Comparison of ENCODE assay signal across 25 cellular contexts in genomic region chr2:123200035-123200434, GRCh38.
A peak's percentile ranks its signal among the peaks of the same experiment; 100 is the strongest.
DNase-seq lines count a peak whose midpoint lies in the region; ATAC-seq, FAIRE-seq and TF ChIP-seq lines count a peak whose summit lies in the region.
"Had no signal": no experiment of that assay in that cellular context is flagged by ENCODE, and none has a peak within 500 bp of the region (broad histone marks: within the 10 kb centered on the region; RNA-seq: fewer than 3 reads in every experiment).

No MANE protein-coding gene starts in this region.

- no peak for TF ChIP-seq CTCF in OCI-LY3 (IDR thresholded peaks at IDR 0.05; ENCODE audit: low read depth, low read length)
- TF ChIP-seq CTCF in PC-9 (conservative IDR thresholded peaks at IDR 0.05), result no peak
- TF ChIP-seq CTCF in H1 (IDR thresholded peaks at IDR 0.05; ENCODE audit: control extremely low read depth in 1 of 3, insufficient read depth in 1 of 3, low read depth in 1 of 3, low read length in 3 of 3), result no peak

- H3K23ac ChIP-seq in H1 (ENCODE audit: insufficient read length), result no peak overlapping the region

- H3K79me2 ChIP-seq in OCI-LY3 (ENCODE audit: low read length), result no peaks in the 10 kb centered on the region
- no peaks in the 10 kb centered on the region for H3K79me2 ChIP-seq in PC-9 (ENCODE audit: low read depth)
- no peaks in the 10 kb centered on the region for H3K79me2 ChIP-seq in H1 (ENCODE audit: control insufficient read depth in 1 of 2, insufficient read depth in 2 of 2, low read length in 2 of 2)

- POLR2A ChIA-PET in PC-9 (lab: Charles Lee; ENCODE audit: unreplicated experiment) (no interaction called here), H1 (lab: Charles Lee; ENCODE audit: partially characterized antibody) (no interaction called here)

- H3K9me3 ChIP-seq in OCI-LY3 (ENCODE audit: insufficient read depth, low read length), result no peaks in the 10 kb centered on the region
- peaks cover 4% of the 10 kb centered on the region; the same call in 1 of the 2 replicates for H3K9me3 ChIP-seq in PC-9 (ENCODE audit: insufficient read depth, low read depth)
- no peaks in the 10 kb centered on the region for H3K9me3 ChIP-seq in H1 (ENCODE audit: insufficient read depth in 2 of 2, low read depth in 1 of 2, low read length in 1 of 2)
- H3K9me3 ChIP-seq: BE2C, BLaER1 had no signal

- H2BK20ac ChIP-seq in H1 (ENCODE audit: low read length), result no peak overlapping the region

- H4K20me1 ChIP-seq in OCI-LY3 (ENCODE audit: insufficient read depth, low read length), result no peaks in the 10 kb centered on the region
- H4K20me1 ChIP-seq in PC-9 (ENCODE audit: insufficient read depth), result no peaks in the 10 kb centered on the region
- H4K20me1 ChIP-seq in H1 (replicated peaks in 1 of 2; ENCODE audit: control insufficient read depth in 1 of 2, insufficient read depth in 2 of 2, low read length in 2 of 2), result no peaks in the 10 kb centered on the region
- H4K20me1 ChIP-seq: BLaER1 had no signal

- no peak overlapping the region for H2BK12ac ChIP-seq in H1 (ENCODE audit: low read depth, low read length)

- no peak overlapping the region for H2BK15ac ChIP-seq in H1 (ENCODE audit: low read length)

- TF ChIP-seq POLR2A in H1 (IDR thresholded peaks at IDR 0.05; ENCODE audit: control extremely low read depth in 1 of 2, low read depth in 2 of 2, low read length in 2 of 2), result no peak

- no peak overlapping the region for H3K56ac ChIP-seq in H1 (replicated peaks; ENCODE audit: insufficient read length, low read depth, low read length)

- H3K4me1 ChIP-seq in OCI-LY3 (ENCODE audit: low read length) (peaks cover 7% of the 10 kb centered on the region; the same call in 1 of the 2 replicates), PC-9 (replicated peaks; ENCODE audit: insufficient read depth) (no peaks in the 10 kb centered on the region), H1 (replicated peaks in 1 of 4; ENCODE audit: control insufficient read depth in 3 of 4, insufficient read depth in 4 of 4, low read length in 3 of 4) (no peaks in the 10 kb centered on the region)
- H3K4me1 ChIP-seq: BE2C, BLaER1 had no signal

- H4K5ac ChIP-seq in H1 (ENCODE audit: insufficient read length, low read depth, low read length), result no peak overlapping the region

- FAIRE-seq in H1 (lab: Jason Lieb, UNC), result no peak
- FAIRE-seq: G401.6, GM12892, GM18507 had no signal

- no peak for TF ChIP-seq RAD21 in H1 (IDR thresholded peaks at IDR 0.05 in 1 of 2, conservative IDR thresholded peaks at IDR 0.05 in 1 of 2; ENCODE audit: low read depth in 2 of 2, low read length in 2 of 2)

- no peaks in the 10 kb centered on the region for H3F3A ChIP-seq in PC-9 (ENCODE audit: insufficient read depth, low read depth)

- H3K4me2 ChIP-seq in OCI-LY3 (ENCODE audit: low read length), result peak overlapping the region; percentile 20; the same call in 1 of the 2 replicates
- H3K4me2 ChIP-seq in PC-9, result peak overlapping the region; percentile 5; the same call in 1 of the 2 replicates
- no peak overlapping the region for H3K4me2 ChIP-seq in H1 (ENCODE audit: insufficient read depth in 1 of 2, low read depth in 2 of 2, low read length in 2 of 2)
- H3K4me2 ChIP-seq: BLaER1 had no signal

- H3K79me1 ChIP-seq in H1 (ENCODE audit: low read depth, low read length), result no peaks in the 10 kb centered on the region

- WGBS in H1 (ENCODE audit: extremely low coverage in 1 of 2, insufficient coverage in 1 of 2, insufficient read length in 1 of 2, insufficient replicate concordance in 2 of 2, low coverage in 1 of 2, low lambda C conversion rate in 2 of 2, missing lambda C conversion rate in 1 of 2), 2 experiments, result 97% methylated on average over 2 of the region's 2 CpGs; no CpG with 5 or more reads in 1 of the 2 experiments

- ATAC-seq in GM21786 (IDR thresholded peaks at IDR 0.05; ENCODE audit: unreplicated experiment) (no peak), GM21367 (IDR thresholded peaks at IDR 0.05; ENCODE audit: unreplicated experiment) (no peak)

- H3K4me3 ChIP-seq in OCI-LY3 (ENCODE audit: low read length) (no peak overlapping the region), PC-9 (no peak overlapping the region), H1 (ENCODE audit: extremely low read depth in 1 of 4, insufficient read depth in 2 of 4, low read depth in 3 of 4, low read length in 4 of 4) (no peak overlapping the region)
- H3K4me3 ChIP-seq: BLaER1 had no signal

- H2AK5ac ChIP-seq in H1 (ENCODE audit: low read depth, low read length), result no peak overlapping the region

- no peak overlapping the region for H3K27ac ChIP-seq in OCI-LY3 (ENCODE audit: low read length)
- no peak overlapping the region for H3K27ac ChIP-seq in PC-9
- no peak overlapping the region for H3K27ac ChIP-seq in H1 (ENCODE audit: low read depth, low read length)
- H3K27ac ChIP-seq: BLaER1 had no signal

- H2AFZ ChIP-seq in OCI-LY3 (ENCODE audit: low read depth, low read length), result 0 out of 2 replicates have a peak overlapping the region, but pooled peaks have one; percentile 30
- peak overlapping the region; percentile 28; the same call in 1 of the 2 replicates for H2AFZ ChIP-seq in PC-9
- 0 out of 2 replicates have a peak overlapping the region, but pooled peaks have one; percentile 22 for H2AFZ ChIP-seq in H1 (ENCODE audit: low read length)

- DNase-seq in PC-9 (no peak), H1 (ENCODE audit: low read depth in 1 of 2, low spot score in 2 of 2) (no peak), T-helper 9 cell (no peak)
- DNase-seq: 8988T; ACHN; BE2C; C1 segment of cervical spinal cord; CD4-positive, alpha-beta memory T cell; CD4-positive, CD25-positive, alpha-beta regulatory T cell; CD8-positive, alpha-beta memory T cell; COR-L47; DMS 273 treated with DMSO at 0.1 percent for 48 hours; DMS153; DMS53; DMS79; DND-41; EL; GF-D8 had no signal

- CTCF ChIA-PET in PC-9 (lab: Charles Lee), result no interaction called here
- CTCF ChIA-PET in H1 (lab: Charles Lee; ENCODE audit: partially characterized antibody), result no interaction called here

- H3K4ac ChIP-seq in H1 (replicated peaks; ENCODE audit: insufficient read length, low read depth, low read length), result no peak overlapping the region

- TF ChIP-seq EP300 in H1 (IDR thresholded peaks at IDR 0.05; ENCODE audit: borderline replicate concordance in 1 of 2, low read depth in 2 of 2, low read length in 2 of 2), result no peak

- H3K9ac ChIP-seq in OCI-LY3 (ENCODE audit: low read length) (no peak overlapping the region), H1 (replicated peaks in 1 of 4; ENCODE audit: extremely low read depth in 1 of 4, low read depth in 3 of 4, low read length in 3 of 4) (no peak overlapping the region)
- H3K9ac ChIP-seq: BLaER1 had no signal

- H4K91ac ChIP-seq in H1 (replicated peaks; ENCODE audit: insufficient read length, low read length), result no peak overlapping the region

- no peak overlapping the region for H3K18ac ChIP-seq in H1 (ENCODE audit: extremely low read depth, low read length)

- no peaks in the 10 kb centered on the region for H3K36me3 ChIP-seq in OCI-LY3 (replicated peaks; ENCODE audit: low read depth, low read length)
- no peaks in the 10 kb centered on the region for H3K36me3 ChIP-seq in PC-9 (ENCODE audit: low read depth)
- no peaks in the 10 kb centered on the region for H3K36me3 ChIP-seq in H1 (ENCODE audit: control insufficient read depth in 2 of 4, insufficient read depth in 4 of 4, low read length in 3 of 4)
- H3K36me3 ChIP-seq: BE2C, BLaER1 had no signal

- intact Hi-C loops in PC-9 (cut with micrococcal nuclease; ENCODE audit: unreplicated experiment), result no loop called here

- H3K14ac ChIP-seq in H1 (ENCODE audit: insufficient read length), result no peak overlapping the region

- no peak overlapping the region for H4K8ac ChIP-seq in H1 (ENCODE audit: extremely low read depth, insufficient read depth, low read length)

- BruUV-seq in PC-9 (replicated peaks; lab: Mats Ljungman, UMichigan), result no TSS peak

- H2BK120ac ChIP-seq in H1 (replicated peaks; ENCODE audit: low read depth, low read length), result no peak overlapping the region

- no peaks in the 10 kb centered on the region for H3K23me2 ChIP-seq in H1 (ENCODE audit: low read depth, low read length)

- H2BK5ac ChIP-seq in H1 (ENCODE audit: low read depth, low read length), result no peak overlapping the region

- H3K27me3 ChIP-seq in OCI-LY3 (ENCODE audit: low read depth, low read length), result no peaks in the 10 kb centered on the region
- no peaks in the 10 kb centered on the region for H3K27me3 ChIP-seq in PC-9 (ENCODE audit: insufficient read depth, low read depth)
- no peaks in the 10 kb centered on the region for H3K27me3 ChIP-seq in H1 (replicated peaks in 1 of 4; ENCODE audit: control insufficient read depth in 3 of 4, extremely low read depth in 1 of 4, insufficient read depth in 3 of 4, low read length in 3 of 4)
- H3K27me3 ChIP-seq: BE2C, BLaER1 had no signal

- H3K9me2 ChIP-seq in PC-9 (ENCODE audit: insufficient read depth), result no peaks in the 10 kb centered on the region

TF ChIP-seq in H1, 55 proteins besides CTCF, POLR2A, EP300 and RAD21 (continues in another document):
- no peak for TF ChIP-seq TBP (IDR thresholded peaks at IDR 0.05; ENCODE audit: low read depth, low read length)
- no peak for TF ChIP-seq BRCA1 (IDR thresholded peaks at IDR 0.05; ENCODE audit: low read depth, low read length)
- no peak for TF ChIP-seq YY1 (IDR thresholded peaks at IDR 0.05; ENCODE audit: low read depth, low read length)
- no peak for TF ChIP-seq E2F6 (IDR thresholded peaks at IDR 0.05)

Comparison
In these comparisons a context has a peak if more than half of its experiments do, and no peak if none do; other contexts are left out.
1. H3K4me2 ChIP-seq: peak in OCI-LY3 (single experiment) and PC-9 (single experiment); none in H1 (0 of 2).
2. Peak in every context shown above with its lines, with median percentiles within 50 percentile points of each other: H2AFZ ChIP-seq.